In the genomic region with DNA sequence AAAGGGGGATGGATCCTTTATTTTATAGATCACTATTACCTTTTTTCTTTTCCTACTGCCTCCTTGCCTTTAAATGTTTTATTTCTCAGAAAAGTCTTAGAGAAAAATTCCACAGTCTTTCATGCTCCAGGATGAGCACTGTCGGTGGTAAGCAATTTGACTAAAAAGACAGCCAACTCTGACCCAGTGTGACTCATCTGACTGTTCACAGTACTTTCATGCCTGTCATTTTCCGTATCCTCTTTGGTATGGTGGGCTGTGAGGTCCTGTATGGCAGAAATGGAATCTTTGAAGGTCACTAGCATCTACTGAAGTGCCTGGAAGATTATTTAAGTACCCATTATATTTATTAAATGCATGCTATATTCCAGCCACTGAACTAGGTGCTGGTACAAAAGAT, we compare ENCODE assay signal across 19 cellular contexts. TPM values are rescaled to one million over a fixed set of nuclear protein-coding genes. Genes with fewer than 3 reads are reported as not detected.
A peak's percentile ranks its signal among the peaks of the same experiment; 100 is the strongest.
DNase-seq lines count a peak whose midpoint lies in the region; TF ChIP-seq lines count a peak whose summit lies in the region.
"Had no signal": no experiment of that assay in that cellular context is flagged by ENCODE, and none has a peak within 500 bp of the region (broad histone marks: within the 10 kb centered on the region; RNA-seq: fewer than 3 reads in every experiment).

No MANE protein-coding gene starts in this region.

- in situ Hi-C loops in GM23248 (cut with MboI), result no loop called here

- DNase-seq in GM23248 (peak; percentile 78), SK-N-SH (no peak), fibroblast of lung (ENCODE audit: low read depth in 2 of 2) (peak; percentile 12 to 31), smooth muscle cell (lab: John Stamatoyannopoulos, UW; ENCODE audit: unreplicated experiment) (no peak), SK-N-DZ (ENCODE audit: low spot score) (no peak), RWPE1 (ENCODE audit: low spot score) (no peak), germinal center (ENCODE audit: low spot score) (no peak)
- DNase-seq: activated gamma-delta T cell; kidney glomerular epithelial cell; NCI-H774; Peyer's patch; sigmoid colon; stimulated activated CD4-positive, alpha-beta T cell treated with anti-CD3 and anti-CD28 coated beads, Interleukin-4, amount 100 ng/mL, for 24 hours; stimulated activated CD8-positive, alpha-beta memory T cell treated with anti-CD3 and anti-CD28 coated beads, Interleukin-4, amount 100 ng/mL, for 48 hours; T-helper 1 cell had no signal

- H3F3A ChIP-seq in GM23248 (ENCODE audit: insufficient read depth), result peaks cover 4% of the 10 kb centered on the region
- H3F3A ChIP-seq in SK-N-SH (replicated peaks; ENCODE audit: insufficient read depth), result peaks cover 3% of the 10 kb centered on the region
- peaks cover 4% of the 10 kb centered on the region for H3F3A ChIP-seq in smooth muscle cell (ENCODE audit: low read depth)

- POLR2A ChIA-PET in SK-N-SH (lab: Yijun Ruan, JAX), result no interaction called here
- POLR2A ChIA-PET in RWPE1 (lab: Yijun Ruan, JAX; ENCODE audit: low non-redundant PET), result no interaction called here

- no peaks in the 10 kb centered on the region for H4K20me1 ChIP-seq in GM23248 (ENCODE audit: insufficient read depth)
- H4K20me1 ChIP-seq in SK-N-SH (ENCODE audit: insufficient read depth), result no peaks in the 10 kb centered on the region
- no peaks in the 10 kb centered on the region for H4K20me1 ChIP-seq in fibroblast of lung (ENCODE audit: control insufficient read depth, extremely low read depth, insufficient read depth, low read length)
- H4K20me1 ChIP-seq in smooth muscle cell (ENCODE audit: low read depth), result no peaks in the 10 kb centered on the region
- H4K20me1 ChIP-seq: BLaER1 treated with 17β-estradiol and CSF1 and Interleukin-3, amounts not matched to agents 10 nM and 100 nM had no signal

- H3K9ac ChIP-seq in GM23248, result no peak overlapping the region
- no peak overlapping the region for H3K9ac ChIP-seq in SK-N-SH
- H3K9ac ChIP-seq in fibroblast of lung (ENCODE audit: insufficient read depth, low read length), result no peak overlapping the region
- H3K9ac ChIP-seq in smooth muscle cell (ENCODE audit: low read depth), result no peak overlapping the region
- H3K9ac ChIP-seq: BLaER1 treated with 17β-estradiol and CSF1 and Interleukin-3, amounts not matched to agents 10 nM and 100 nM had no signal

- peaks cover 30% of the 10 kb centered on the region for H3K4me1 ChIP-seq in GM23248 (ENCODE audit: insufficient read depth)
- peaks cover 0 to 5% of the 10 kb centered on the region in 2 experiments; a peak in 2 of 4 replicates for H3K4me1 ChIP-seq in SK-N-SH (ENCODE audit: control insufficient read depth in 1 of 2, insufficient read depth in 2 of 2, low read depth in 1 of 2, low read length in 1 of 2)
- no peaks in the 10 kb centered on the region for H3K4me1 ChIP-seq in fibroblast of lung (ENCODE audit: control insufficient read depth, extremely low read depth, insufficient read depth, low read length)
- H3K4me1 ChIP-seq in smooth muscle cell (ENCODE audit: low read depth), result peaks cover 23% of the 10 kb centered on the region
- H3K4me1 ChIP-seq: HAP-1, Peyer's patch, sigmoid colon had no signal

- no peak for TF ChIP-seq RAD21 in SK-N-SH (IDR thresholded peaks at IDR 0.05; ENCODE audit: low read length)

- H3K79me2 ChIP-seq in GM23248 (ENCODE audit: insufficient read depth) (no peaks in the 10 kb centered on the region), SK-N-SH (ENCODE audit: insufficient read depth) (no peaks in the 10 kb centered on the region), fibroblast of lung (ENCODE audit: control insufficient read depth, insufficient read depth, low read length) (no peaks in the 10 kb centered on the region), smooth muscle cell (ENCODE audit: low read depth) (peaks cover 22% of the 10 kb centered on the region)

- H3K36me3 ChIP-seq in GM23248 (ENCODE audit: low read depth) (no peaks in the 10 kb centered on the region), SK-N-SH (replicated peaks in 1 of 2; ENCODE audit: control insufficient read depth in 1 of 2, insufficient read depth in 2 of 2, low read length in 1 of 2) (no peaks in the 10 kb centered on the region), fibroblast of lung (ENCODE audit: control insufficient read depth, insufficient read depth, low read length) (no peaks in the 10 kb centered on the region), smooth muscle cell (ENCODE audit: low read depth) (no peaks in the 10 kb centered on the region)
- H3K36me3 ChIP-seq: ascending aorta; BLaER1 treated with 17β-estradiol and CSF1 and Interleukin-3, amounts not matched to agents 10 nM and 100 nM; HAP-1; Peyer's patch; sigmoid colon had no signal

- H3K27me3 ChIP-seq in GM23248 (replicated peaks; ENCODE audit: insufficient read depth), result no peaks in the 10 kb centered on the region
- H3K27me3 ChIP-seq in SK-N-SH (ENCODE audit: insufficient read depth), result no peaks in the 10 kb centered on the region
- no peaks in the 10 kb centered on the region for H3K27me3 ChIP-seq in fibroblast of lung (ENCODE audit: control insufficient read depth, insufficient read depth, low read length)
- no peaks in the 10 kb centered on the region for H3K27me3 ChIP-seq in smooth muscle cell (ENCODE audit: low read depth)
- H3K27me3 ChIP-seq: ascending aorta; BLaER1 treated with 17β-estradiol and CSF1 and Interleukin-3, amounts not matched to agents 10 nM and 100 nM; hepatocyte; Peyer's patch; sigmoid colon had no signal

- no peak for TF ChIP-seq EP300 in SK-N-SH (IDR thresholded peaks at IDR 0.05; ENCODE audit: borderline replicate concordance in 1 of 2, low read depth in 1 of 2, low read length in 1 of 2)

- H3K9me2 ChIP-seq in GM23248 (ENCODE audit: insufficient read depth), result no peaks in the 10 kb centered on the region
- H3K9me2 ChIP-seq in SK-N-SH, result no peaks in the 10 kb centered on the region

- H2AFZ ChIP-seq in GM23248 (peak overlapping the region; percentile 9), SK-N-SH (ENCODE audit: low read depth) (no peak overlapping the region; the same call in 1 of the 2 replicates), fibroblast of lung (ENCODE audit: low read length) (no peak overlapping the region), smooth muscle cell (ENCODE audit: low read depth) (no peak overlapping the region)
- H2AFZ ChIP-seq: hepatocyte had no signal

- CTCF ChIA-PET in SK-N-SH (lab: Yijun Ruan, JAX) (no interaction called here), RWPE1 (lab: Yijun Ruan, JAX) (no interaction called here)

- no peak overlapping the region for H3K4me3 ChIP-seq in GM23248
- H3K4me3 ChIP-seq in SK-N-SH (ENCODE audit: low read depth in 2 of 2, low read length in 1 of 2), result no peak overlapping the region
- H3K4me3 ChIP-seq in fibroblast of lung (replicated peaks in 1 of 4; ENCODE audit: control extremely low read depth in 1 of 4, insufficient read depth in 1 of 4, low read depth in 3 of 4, low read length in 4 of 4), result no peak overlapping the region
- H3K4me3 ChIP-seq in smooth muscle cell, result no peak overlapping the region
- H3K4me3 ChIP-seq: BLaER1 treated with 17β-estradiol and CSF1 and Interleukin-3, amounts not matched to agents 10 nM and 100 nM; HAP-1; hepatocyte; Peyer's patch; sigmoid colon had no signal

- no peak overlapping the region for H3K27ac ChIP-seq in GM23248
- no peak overlapping the region for H3K27ac ChIP-seq in SK-N-SH (ENCODE audit: low read depth in 2 of 2, low read length in 1 of 2)
- H3K27ac ChIP-seq in fibroblast of lung (ENCODE audit: insufficient read depth, low read length), result no peak overlapping the region
- peak overlapping the region; percentile 91 for H3K27ac ChIP-seq in smooth muscle cell (ENCODE audit: low read depth)
- no peak overlapping the region for H3K27ac ChIP-seq in RWPE1
- H3K27ac ChIP-seq: BLaER1 treated with 17β-estradiol and CSF1 and Interleukin-3, amounts not matched to agents 10 nM and 100 nM; hepatocyte; Peyer's patch; sigmoid colon had no signal

- TF ChIP-seq CTCF in SK-N-SH (IDR thresholded peaks at IDR 0.05), result no peak
- no peak for TF ChIP-seq CTCF in fibroblast of lung (conservative IDR thresholded peaks at IDR 0.05 in 1 of 2, IDR thresholded peaks at IDR 0.05 in 1 of 2; ENCODE audit: low read depth in 1 of 2, low read length in 2 of 2)
- TF ChIP-seq CTCF in smooth muscle cell (IDR thresholded peaks at IDR 0.05; ENCODE audit: borderline replicate concordance, insufficient read depth, poor library complexity, severe bottlenecking), result no peak
- TF ChIP-seq CTCF in RWPE1 (conservative IDR thresholded peaks at IDR 0.05; ENCODE audit: low read depth), result no peak

- H3K9me3 ChIP-seq in GM23248 (ENCODE audit: low read depth) (no peaks in the 10 kb centered on the region), SK-N-SH (no peaks in the 10 kb centered on the region), fibroblast of lung (ENCODE audit: control insufficient read depth, insufficient read depth, low read depth, low read length) (no peaks in the 10 kb centered on the region), smooth muscle cell (replicated peaks; ENCODE audit: low read depth) (no peaks in the 10 kb centered on the region)
- H3K9me3 ChIP-seq: ascending aorta; BLaER1 treated with 17β-estradiol and CSF1 and Interleukin-3, amounts not matched to agents 10 nM and 100 nM; HAP-1; Peyer's patch; sigmoid colon had no signal

- 7 to 8% methylated on average over 2 of the region's 2 CpGs for WGBS in GM23248 (ENCODE audit: low coverage in 1 of 2, low lambda C conversion rate in 2 of 2, missing lambda C conversion rate in 2 of 2), 2 experiments
- WGBS in SK-N-SH (ENCODE audit: low lambda C conversion rate), result 21% methylated on average over 2 of the region's 2 CpGs
- 4% methylated on average over 2 of the region's 2 CpGs for WGBS in smooth muscle cell (ENCODE audit: low lambda C conversion rate)

- peak overlapping the region; percentile 12 for H3K4me2 ChIP-seq in GM23248 (ENCODE audit: unreplicated experiment)
- H3K4me2 ChIP-seq in SK-N-SH, result no peak overlapping the region
- no peak overlapping the region for H3K4me2 ChIP-seq in fibroblast of lung (ENCODE audit: extremely low read depth, insufficient read depth, low read length)
- H3K4me2 ChIP-seq in smooth muscle cell, result peak overlapping the region; percentile 95
- H3K4me2 ChIP-seq: BLaER1 treated with 17β-estradiol and CSF1 and Interleukin-3, amounts not matched to agents 10 nM and 100 nM; hepatocyte had no signal

RNA-seq across cellular contexts. Expression of gene RFTN2, which starts 2.1 kb away (rescaled TPM):
- 1.6 and 2.1 TPM in 2 replicates for total RNA-seq in GM23248 (2014; rRNA removed; shearing (Covaris generic))
- polyA plus RNA-seq in GM23248 (2016; fragmentation: Nextera tagmentation; extraction: Ambion mirVana), result 2.2 and 2.6 TPM in 2 replicates
- 0.05 and 0.08 TPM in 2 replicates for polyA plus RNA-seq in SK-N-SH (2012; rRNA removed)
- polyA plus RNA-seq in SK-N-SH (2012; cell fraction: cytosol; rRNA removed), result 0.06 and 0.10 TPM in 2 replicates
- 0.04 TPM in 1 of 2 replicates, not detected in the other for polyA plus RNA-seq in SK-N-SH (2012; cell fraction: nucleus; rRNA removed)
- total RNA-seq in fibroblast of lung, result 6.9 and 10.2 TPM in 2 replicates
- polyA plus RNA-seq in fibroblast of lung, result 0.73 and 0.95 TPM in 2 replicates
- 0.24 and 1.1 TPM in 2 replicates for polyA plus RNA-seq in fibroblast of lung (2012)
- polyA minus RNA-seq in fibroblast of lung (ENCODE audit: low replicate concordance), result 0.15 and 2.1 TPM in 2 replicates
- total RNA-seq in smooth muscle cell, result 15.9 and 29.2 TPM in 2 replicates
- 4.6 and 9.5 TPM in 2 replicates for polyA plus RNA-seq in smooth muscle cell
- polyA plus RNA-seq in SK-N-DZ (2014; cell fraction: cytosol; rRNA removed), result not detected in 2 replicates
- polyA plus RNA-seq in SK-N-DZ (2014; cell fraction: nucleus; rRNA removed), result 0.16 TPM in 1 of 2 replicates, not detected in the other

RNA-seq across cellular contexts. Expression of gene MARS2, which starts 27.7 kb away (rescaled TPM):
- total RNA-seq in GM23248 (2014; rRNA removed; shearing (Covaris generic)), result 4.0 and 5.8 TPM in 2 replicates
- polyA plus RNA-seq in GM23248 (2016; fragmentation: Nextera tagmentation; extraction: Ambion mirVana), result 3.0 and 3.3 TPM in 2 replicates
- polyA plus RNA-seq in SK-N-SH (2012; rRNA removed), result 2.4 and 3.0 TPM in 2 replicates
- 1.9 and 2.7 TPM in 2 replicates for polyA plus RNA-seq in SK-N-SH (2012; cell fraction: cytosol; rRNA removed)
- polyA plus RNA-seq in SK-N-SH (2012; cell fraction: nucleus; rRNA removed), result 1.6 and 2.1 TPM in 2 replicates
- total RNA-seq in fibroblast of lung, result 3.3 TPM in 2 replicates
- 1.5 and 3.3 TPM in 2 replicates for polyA plus RNA-seq in fibroblast of lung
- polyA plus RNA-seq in fibroblast of lung (2012), result 1.4 and 3.1 TPM in 2 replicates
- polyA minus RNA-seq in fibroblast of lung (ENCODE audit: low replicate concordance), result 1.3 and 7.0 TPM in 2 replicates
- 1.3 and 2.0 TPM in 2 replicates for total RNA-seq in smooth muscle cell
- polyA plus RNA-seq in smooth muscle cell, result 1.4 TPM in 1 of 2 replicates, not detected in the other
- 6.4 and 8.5 TPM in 2 replicates for polyA plus RNA-seq in SK-N-DZ (2014; cell fraction: cytosol; rRNA removed)
- 7.2 and 8.0 TPM in 2 replicates for polyA plus RNA-seq in SK-N-DZ (2014; cell fraction: nucleus; rRNA removed)

Comparison
In these comparisons a context has a peak if more than half of its experiments do, and no peak if none do; other contexts are left out.
1. DNase-seq: peak in GM23248 (single experiment) and fibroblast of lung (2 of 2); none in SK-N-SH (single experiment), smooth muscle cell (single experiment), SK-N-DZ (single experiment), RWPE1 (single experiment) and germinal center (single experiment).
2. H3K4me2 ChIP-seq: peak in GM23248 (single experiment) and smooth muscle cell (single experiment); none in SK-N-SH (single experiment) and fibroblast of lung (single experiment).